Comparison of ENCODE assay signal across 8 cellular contexts in genomic region chr6:89081423-89082322, GRCh38. TPM values are rescaled to one million over a fixed set of nuclear protein-coding genes. Genes with fewer than 3 reads are reported as not detected.
DNase-seq lines count a peak whose midpoint lies in the region; ATAC-seq and TF ChIP-seq lines count a peak whose summit lies in the region.

No MANE protein-coding gene starts in this region.

- H3K27me3 ChIP-seq in testis = no peaks in the 10 kb centered on the region

- H3K9me3 Mint-ChIP-seq in activated naive CD4-positive, alpha-beta T cell treated with anti-CD3 and anti-CD28 coated beads, Interleukin-2, amount 50 U/mL, for 24 hours = no peaks in the 10 kb centered on the region

- peak overlapping the region; percentile 96 for H3K4me3 Mint-ChIP-seq in activated naive CD4-positive, alpha-beta T cell treated with anti-CD3 and anti-CD28 coated beads, Interleukin-2, amount 50 U/mL, for 24 hours

- H3K27ac ChIP-seq in testis = peak overlapping the region; percentile 100

- TF ChIP-seq POLR2A in NB4 (IDR thresholded peaks at IDR 0.05; ENCODE audit: extremely low read depth, insufficient read length) (peak; percentile 30), testis (IDR thresholded peaks at IDR 0.05) (peak; percentile 56)

- H3K27ac Mint-ChIP-seq in activated naive CD4-positive, alpha-beta T cell treated with anti-CD3 and anti-CD28 coated beads, Interleukin-2, amount 50 U/mL, for 24 hours = peak overlapping the region; percentile 94

- H3K27me3 Mint-ChIP-seq in activated naive CD4-positive, alpha-beta T cell treated with anti-CD3 and anti-CD28 coated beads, Interleukin-2, amount 50 U/mL, for 24 hours = no peaks in the 10 kb centered on the region

- TF ChIP-seq CTCF in HFF-Myc (IDR thresholded peaks at IDR 0.05; ENCODE audit: low read depth, low read length, missing control alignments) = no peak
- TF ChIP-seq CTCF in NB4 (IDR thresholded peaks at IDR 0.05; ENCODE audit: low read depth, low read length) = no peak
- TF ChIP-seq CTCF in omental fat pad (IDR thresholded peaks at IDR 0.05) = no peak
- no peak for TF ChIP-seq CTCF in testis (IDR thresholded peaks at IDR 0.05)

- DNase-seq in GM04504 (ENCODE audit: low read depth) = peak; percentile 93
- DNase-seq in HFF-Myc (ENCODE audit: extremely low read depth, low read depth) = peak; percentile 84
- peak; percentile 98 for DNase-seq in NB4 (ENCODE audit: low read depth)
- peak; percentile 94 for DNase-seq in SK-N-DZ (ENCODE audit: low spot score)
- DNase-seq in glomerular endothelial cell (ENCODE audit: extremely low read depth, low read depth, low spot score) = peak; percentile 83
- peak; percentile 99 for DNase-seq in omental fat pad (ENCODE audit: low spot score)
- DNase-seq in testis = peak; percentile 99

- peaks cover 8% of the 10 kb centered on the region for H3K4me1 ChIP-seq in testis

- peaks cover 12% of the 10 kb centered on the region for H3K36me3 Mint-ChIP-seq in activated naive CD4-positive, alpha-beta T cell treated with anti-CD3 and anti-CD28 coated beads, Interleukin-2, amount 50 U/mL, for 24 hours

- H3K4me3 ChIP-seq in HFF-Myc (replicated peaks; ENCODE audit: low read depth, low read length) = peak overlapping the region; percentile 91
- peak overlapping the region; percentile 87 for H3K4me3 ChIP-seq in NB4 (ENCODE audit: low read depth, low read length)
- H3K4me3 ChIP-seq in testis = peak overlapping the region; percentile 98 to 100

- H3K9me3 ChIP-seq in testis = no peaks in the 10 kb centered on the region

- WGBS in testis, 2 donors = 0 to 1% methylated on average over 9 to 29 of the region's 69 CpGs

- ATAC-seq in omental fat pad (ENCODE audit: low FRiP score) = peak; percentile 41

- no peaks in the 10 kb centered on the region for H3K36me3 ChIP-seq in testis (ENCODE audit: low read depth, missing control alignments)

- H3K4me1 Mint-ChIP-seq in activated naive CD4-positive, alpha-beta T cell treated with anti-CD3 and anti-CD28 coated beads, Interleukin-2, amount 50 U/mL, for 24 hours = peaks cover 45% of the 10 kb centered on the region

- intact Hi-C loops in testis (cut with DNase I; ENCODE audit: low total_unique reads) = no loop called here

RNA-seq across cellular contexts. Expression of gene PNRC1, which starts 1.1 kb away (rescaled TPM):
- polyA plus RNA-seq in SK-N-DZ (2014; cell fraction: cytosol; rRNA removed) = 14.7 and 16.9 TPM in 2 replicates
- 17.2 and 28.9 TPM in 2 replicates for polyA plus RNA-seq in SK-N-DZ (2014; cell fraction: nucleus; rRNA removed)
- 108 and 120 TPM in 2 replicates for total RNA-seq in glomerular endothelial cell
- total RNA-seq in omental fat pad = 100 to 1,000 TPM; 179 to 395 (median 279) TPM
- total RNA-seq in testis = 100 to 1,000 TPM; 220 to 221 TPM
- polyA plus RNA-seq in testis (ENCODE audit: insufficient read depth, low read depth, low replicate concordance) = 83.2 TPM

RNA-seq across cellular contexts. Expression of gene SRSF12, which starts 36.2 kb away (rescaled TPM):
- polyA plus RNA-seq in SK-N-DZ (2014; cell fraction: cytosol; rRNA removed) = 17.9 and 25.3 TPM in 2 replicates
- polyA plus RNA-seq in SK-N-DZ (2014; cell fraction: nucleus; rRNA removed) = 14.2 and 16.0 TPM in 2 replicates
- total RNA-seq in glomerular endothelial cell (0.18 and 0.44 TPM in 2 replicates), omental fat pad (1 to 10 TPM in 2 of 4 donors, under 1 TPM in 1, not detected in 1; 0.25 to 3.4 (median 3.2) TPM), testis (10 to 100 TPM; 14.7 to 21.7 TPM)
- 30.1 TPM for polyA plus RNA-seq in testis (ENCODE audit: insufficient read depth, low read depth, low replicate concordance)

Comparison
In these comparisons a context has a peak if more than half of its experiments do, and no peak if none do; other contexts are left out.
1. Peak in every context shown above with its lines: DNase-seq, ATAC-seq, H3K4me3 ChIP-seq and H3K27ac ChIP-seq.